In the genomic region with DNA sequence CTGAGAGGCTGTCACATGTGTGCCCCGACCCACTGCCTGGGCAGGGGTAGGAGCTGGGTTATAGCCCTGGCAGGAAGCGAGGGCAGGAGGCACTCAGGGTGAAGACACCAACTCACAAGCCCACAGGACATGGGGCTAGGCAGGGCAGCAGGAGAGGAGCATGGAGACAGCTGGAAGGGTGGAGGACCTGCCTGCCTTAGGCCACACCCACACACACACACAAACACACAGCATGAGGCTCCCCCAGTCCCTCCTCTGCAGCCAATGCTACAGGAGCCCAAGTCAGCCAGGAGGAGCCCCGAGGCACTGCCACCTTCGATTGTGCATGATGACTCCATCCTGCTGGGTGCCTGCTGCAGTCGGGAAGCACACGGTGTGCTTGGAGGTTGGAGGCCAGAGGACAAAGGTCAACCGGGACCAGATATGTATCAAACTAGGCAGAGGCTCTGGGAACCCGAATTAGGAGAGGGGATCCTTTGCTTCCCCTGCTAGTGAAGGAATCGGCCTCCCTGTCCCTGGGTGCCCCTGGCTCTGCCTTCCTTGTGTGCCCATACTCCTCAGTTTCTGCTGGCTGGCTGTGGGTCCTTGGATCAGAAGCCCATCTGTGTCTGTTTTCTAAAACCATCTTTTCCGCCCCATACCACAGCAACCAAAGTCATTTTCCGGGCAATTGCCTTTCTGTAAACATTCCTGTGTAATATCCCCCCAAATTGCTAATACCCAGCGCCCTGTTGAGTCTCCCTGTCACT, we compare ENCODE assay signal across 13 cellular contexts. TPM values are rescaled to one million over a fixed set of nuclear protein-coding genes. Genes with fewer than 3 reads are reported as not detected.
DNase-seq lines count a peak whose midpoint lies in the region; ATAC-seq and TF ChIP-seq lines count a peak whose summit lies in the region.
"Had no signal": no experiment of that assay in that cellular context is flagged by ENCODE, and none has a peak within 500 bp of the region (broad histone marks: within the 10 kb centered on the region; RNA-seq: fewer than 3 reads in every experiment).

No MANE protein-coding gene starts in this region.

- H3K27me3 ChIP-seq in dorsolateral prefrontal cortex (peaks cover 0 to 6% (median 0%) of the 10 kb centered on the region in 45 donors), transverse colon (peaks cover 57% of the 10 kb centered on the region)
- H3K27me3 ChIP-seq: vagina had no signal

- H3K4me1 Mint-ChIP-seq in activated CD4-positive, alpha-beta T cell treated with anti-CD3 and anti-CD28 coated beads, Interleukin-2, amount 10 ng/mL, durations not matched to agents 7 days and 5 days, result peaks cover 11% of the 10 kb centered on the region
- H3K4me1 Mint-ChIP-seq in activated CD4-positive, alpha-beta T cell treated with anti-CD3 and anti-CD28 coated beads, Interleukin-2, amount 10 ng/mL, durations not matched to agents 24 days and 14 days, result peaks cover 16% of the 10 kb centered on the region

- WGBS in transverse colon (ENCODE audit: low coverage in 1 of 2), 2 donors, result 45 to 55% methylated on average over 2 to 12 of the region's 12 CpGs

- H3K4me3 ChIP-seq in dorsolateral prefrontal cortex (peak overlapping the region in 1 of 59 donors; percentile 18), transverse colon (no peak overlapping the region)
- H3K4me3 ChIP-seq: vagina had no signal

- no peaks in the 10 kb centered on the region for H3K36me3 ChIP-seq in transverse colon
- H3K36me3 ChIP-seq: vagina had no signal

- peaks cover 73% of the 10 kb centered on the region for H3K27me3 Mint-ChIP-seq in activated CD4-positive, alpha-beta T cell treated with anti-CD3 and anti-CD28 coated beads, Interleukin-2, amount 10 ng/mL, durations not matched to agents 7 days and 5 days
- H3K27me3 Mint-ChIP-seq in activated CD4-positive, alpha-beta T cell treated with anti-CD3 and anti-CD28 coated beads, Interleukin-2, amount 10 ng/mL, durations not matched to agents 24 days and 14 days, result peaks cover 66% of the 10 kb centered on the region

- TF ChIP-seq EP300 in transverse colon (IDR thresholded peaks at IDR 0.05; ENCODE audit: low read depth), result no peak

- peak overlapping the region; percentile 46 for H3K27ac Mint-ChIP-seq in activated CD4-positive, alpha-beta T cell treated with anti-CD3 and anti-CD28 coated beads, Interleukin-2, amount 10 ng/mL, durations not matched to agents 7 days and 5 days
- no peak overlapping the region for H3K27ac Mint-ChIP-seq in activated CD4-positive, alpha-beta T cell treated with anti-CD3 and anti-CD28 coated beads, Interleukin-2, amount 10 ng/mL, durations not matched to agents 24 days and 14 days
- H3K27ac Mint-ChIP-seq: activated naive CD4-positive, alpha-beta T cell treated with anti-CD3 and anti-CD28 coated beads, Interleukin-2, amount 50 U/mL, for 24 hours; T-helper 17 cell had no signal

- H3K4me1 ChIP-seq in transverse colon, result peaks cover 0 to 10% (median 8%) of the 10 kb centered on the region in 4 donors

- H3K36me3 Mint-ChIP-seq in activated CD4-positive, alpha-beta T cell treated with anti-CD3 and anti-CD28 coated beads, Interleukin-2, amount 10 ng/mL, durations not matched to agents 7 days and 5 days (ENCODE audit: low read depth), result no peaks in the 10 kb centered on the region
- H3K36me3 Mint-ChIP-seq in activated CD4-positive, alpha-beta T cell treated with anti-CD3 and anti-CD28 coated beads, Interleukin-2, amount 10 ng/mL, durations not matched to agents 24 days and 14 days (ENCODE audit: low read depth), result no peaks in the 10 kb centered on the region
- H3K36me3 Mint-ChIP-seq: activated naive CD4-positive, alpha-beta T cell treated with anti-CD3 and anti-CD28 coated beads, Interleukin-2, amount 50 U/mL, for 24 hours had no signal

- ATAC-seq in GM21367 (IDR thresholded peaks at IDR 0.05; ENCODE audit: unreplicated experiment), result no peak

- no peak for TF ChIP-seq POLR2A in transverse colon (IDR thresholded peaks at IDR 0.05)

- TF ChIP-seq CTCF in dorsolateral prefrontal cortex (IDR thresholded peaks at IDR 0.05 in 54 of 56, conservative IDR thresholded peaks at IDR 0.05 in 2 of 56; ENCODE audit: low read depth in 1 of 56, partially characterized antibody in 56 of 56), result no peak
- no peak for TF ChIP-seq CTCF in transverse colon (IDR thresholded peaks at IDR 0.05)

- H3K9me3 ChIP-seq in transverse colon, result no peaks in the 10 kb centered on the region
- H3K9me3 ChIP-seq: vagina had no signal

- intact Hi-C loops in activated CD4-positive, alpha-beta T cell treated with anti-CD3 and anti-CD28 coated beads, Interleukin-2, amount 10 ng/mL, durations not matched to agents 24 days and 14 days (cut with micrococcal nuclease), result no loop called here
- intact Hi-C loops in dorsolateral prefrontal cortex (cut with DNase I) (loop anchor here (5.0 to 10.0 kb wide), 3 partner anchors 78 to 90 kb away; no protein-coding TSS in a partner anchor), transverse colon (cut with DNase I; ENCODE audit: low total_unique reads) (no loop called here)

- in situ Hi-C loops in transverse colon (cut with MboI; ENCODE audit: low pct_ligation_motif_present in 1 of 4, low pct_unique_long_range_greater_than_20kb in 1 of 4, low sequenced_read_pairs in 3 of 4), result no loop called here

- DNase-seq in activated CD4-positive, alpha-beta T cell treated with anti-CD3 and anti-CD28 coated beads, Interleukin-2, amount 10 ng/mL, durations not matched to agents 7 days and 5 days, result no peak
- DNase-seq in activated CD4-positive, alpha-beta T cell treated with anti-CD3 and anti-CD28 coated beads, Interleukin-2, amount 10 ng/mL, durations not matched to agents 24 days and 14 days, result no peak
- peak; percentile 9 for DNase-seq in NCI-H2196 treated with DMSO at 0.1 percent for 48 hours (lab: John Stamatoyannopoulos, UW; ENCODE audit: unreplicated experiment)
- no peak for DNase-seq in dorsolateral prefrontal cortex
- peak; percentile 17 for DNase-seq in transverse colon
- no peak for DNase-seq in OCI-M2 (lab: John Stamatoyannopoulos, UW; ENCODE audit: unreplicated experiment)
- DNase-seq in activated gamma-delta T cell (lab: John Stamatoyannopoulos, UW), result no peak
- DNase-seq: NCI-H526 treated with DMSO at 0.1 percent for 48 hours had no signal

- no peaks in the 10 kb centered on the region for H3K9me3 Mint-ChIP-seq in activated CD4-positive, alpha-beta T cell treated with anti-CD3 and anti-CD28 coated beads, Interleukin-2, amount 10 ng/mL, durations not matched to agents 7 days and 5 days
- no peaks in the 10 kb centered on the region for H3K9me3 Mint-ChIP-seq in activated CD4-positive, alpha-beta T cell treated with anti-CD3 and anti-CD28 coated beads, Interleukin-2, amount 10 ng/mL, durations not matched to agents 24 days and 14 days
- H3K9me3 Mint-ChIP-seq: activated naive CD4-positive, alpha-beta T cell treated with anti-CD3 and anti-CD28 coated beads, Interleukin-2, amount 50 U/mL, for 24 hours had no signal

- CTCF ChIA-PET in activated CD4-positive, alpha-beta T cell treated with anti-CD3 and anti-CD28 coated beads, Interleukin-2, amount 10 ng/mL, durations not matched to agents 7 days and 5 days (lab: Charles Lee), result interaction anchor here (1.6 to 5.9 kb wide), 2 partner anchors 8 to 27 kb away, joined by 4 to 38 read pairs; no protein-coding TSS in a partner anchor

- H3K27ac ChIP-seq in dorsolateral prefrontal cortex (peak overlapping the region in 39 of 59 donors; percentile 15 to 81 (median 52)), transverse colon (no peak overlapping the region)
- H3K27ac ChIP-seq: coronary artery, vagina had no signal

- H3K4me3 Mint-ChIP-seq in activated CD4-positive, alpha-beta T cell treated with anti-CD3 and anti-CD28 coated beads, Interleukin-2, amount 10 ng/mL, durations not matched to agents 7 days and 5 days, result no peak overlapping the region
- H3K4me3 Mint-ChIP-seq in activated CD4-positive, alpha-beta T cell treated with anti-CD3 and anti-CD28 coated beads, Interleukin-2, amount 10 ng/mL, durations not matched to agents 24 days and 14 days, result no peak overlapping the region
- H3K4me3 Mint-ChIP-seq: activated naive CD4-positive, alpha-beta T cell treated with anti-CD3 and anti-CD28 coated beads, Interleukin-2, amount 50 U/mL, for 24 hours had no signal

- POLR2A ChIA-PET in activated CD4-positive, alpha-beta T cell treated with anti-CD3 and anti-CD28 coated beads, Interleukin-2, amount 10 ng/mL, durations not matched to agents 7 days and 5 days (lab: Charles Lee), result no interaction called here

RNA-seq across cellular contexts. Expression of gene SRCIN1, which starts 20.5 kb away (rescaled TPM):
- total RNA-seq in activated CD4-positive, alpha-beta T cell treated with anti-CD3 and anti-CD28 coated beads, Interleukin-2, amount 10 ng/mL, durations not matched to agents 7 days and 5 days, result under 1 TPM in 1 of 2 experiments, not detected in 1; 0.06 TPM
- total RNA-seq in activated CD4-positive, alpha-beta T cell treated with anti-CD3 and anti-CD28 coated beads, Interleukin-2, amount 10 ng/mL, durations not matched to agents 24 days and 14 days, result 0.21 and 0.26 TPM in 2 replicates
- 100 to 1,000 TPM in 111 of 120 experiments, 10 to 100 TPM in 9; 80.9 to 338 (median 151) TPM for total RNA-seq in dorsolateral prefrontal cortex
- total RNA-seq in transverse colon, result 1 to 10 TPM; 1.8 to 8.8 (median 5.2) TPM

Comparison
In these comparisons a context has a peak if more than half of its experiments do, and no peak if none do; other contexts are left out.
1. DNase-seq: peak in NCI-H2196 treated with DMSO at 0.1 percent for 48 hours (single experiment) and transverse colon (single experiment); none in activated CD4-positive, alpha-beta T cell treated with anti-CD3 and anti-CD28 coated beads, Interleukin-2, amount 10 ng/mL, durations not matched to agents 7 days and 5 days (single experiment), activated CD4-positive, alpha-beta T cell treated with anti-CD3 and anti-CD28 coated beads, Interleukin-2, amount 10 ng/mL, durations not matched to agents 24 days and 14 days (single experiment), dorsolateral prefrontal cortex (0 of 10), OCI-M2 (single experiment) and activated gamma-delta T cell (single experiment).
2. H3K27ac ChIP-seq: peak in dorsolateral prefrontal cortex (39 of 59); none in transverse colon (0 of 4).
3. RNA of gene SRCIN1, which starts 20.5 kb away (total RNA-seq): 80.9 to 338 TPM in dorsolateral prefrontal cortex; 1.8 to 8.8 TPM in transverse colon, 0.21 to 0.26 TPM in activated CD4-positive, alpha-beta T cell treated with anti-CD3 and anti-CD28 coated beads, Interleukin-2, amount 10 ng/mL, durations not matched to agents 24 days and 14 days and 0.06 TPM in activated CD4-positive, alpha-beta T cell treated with anti-CD3 and anti-CD28 coated beads, Interleukin-2, amount 10 ng/mL, durations not matched to agents 7 days and 5 days; every median in the first group is over 4 times any median in the second.
4. intact Hi-C loops: an anchor here in dorsolateral prefrontal cortex (5.0 to 10.0 kb wide); none called in activated CD4-positive, alpha-beta T cell treated with anti-CD3 and anti-CD28 coated beads, Interleukin-2, amount 10 ng/mL, durations not matched to agents 24 days and 14 days and transverse colon.